Comparison of ENCODE assay signal across 11 cellular contexts in the genomic region with DNA sequence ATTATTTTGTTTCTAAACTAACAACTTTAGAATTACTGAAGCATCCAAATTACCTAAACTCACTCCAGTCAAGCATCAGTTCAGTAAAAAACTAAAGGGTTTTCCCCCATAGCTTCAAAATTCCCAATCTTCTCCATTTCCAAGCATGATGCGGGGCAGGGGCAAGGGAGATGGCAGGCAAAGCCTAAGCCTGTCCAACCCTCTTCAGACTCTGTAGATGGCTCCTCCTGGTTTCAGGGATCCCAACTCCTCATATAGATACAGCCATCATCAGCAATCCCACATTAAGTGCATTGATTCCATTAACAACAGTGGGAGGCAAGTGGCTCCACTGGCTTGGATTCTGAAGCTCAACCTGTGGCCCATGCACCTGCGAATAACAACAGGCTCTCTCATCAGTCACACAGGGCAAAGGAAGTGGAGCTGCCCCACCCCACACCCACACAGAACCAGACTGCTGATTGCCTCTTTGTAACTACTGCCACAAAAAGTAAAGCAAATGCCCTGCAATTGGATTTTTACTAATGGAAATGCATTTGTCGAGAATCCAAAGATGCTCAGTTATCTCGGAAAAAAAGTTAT. TPM values are rescaled to one million over a fixed set of nuclear protein-coding genes. Genes with fewer than 3 reads are reported as not detected.
A peak's percentile ranks its signal among the peaks of the same experiment; 100 is the strongest.
DNase-seq lines count a peak whose midpoint lies in the region; ATAC-seq and TF ChIP-seq lines count a peak whose summit lies in the region.
"Had no signal": no experiment of that assay in that cellular context is flagged by ENCODE, and none has a peak within 500 bp of the region (broad histone marks: within the 10 kb centered on the region; RNA-seq: fewer than 3 reads in every experiment).

No MANE protein-coding gene starts in this region.

- no peaks in the 10 kb centered on the region for H3K9me3 Mint-ChIP-seq in CD4-positive, CD25-positive, alpha-beta regulatory T cell
- H3K9me3 Mint-ChIP-seq in activated T-cell treated with anti-CD3 and anti-CD28 coated beads, Interleukin-2, amount 50 U/mL, for 72 hours = no peaks in the 10 kb centered on the region

- no peak for TF ChIP-seq CTCF in mucosa of descending colon (IDR thresholded peaks at IDR 0.05)

- H3K27me3 ChIP-seq in CD4-positive, CD25-positive, alpha-beta regulatory T cell (ENCODE audit: control insufficient read depth, insufficient read depth, low read length) = no peaks in the 10 kb centered on the region
- H3K27me3 ChIP-seq: thyroid gland had no signal

- H3K4me3 ChIP-seq in CD4-positive, CD25-positive, alpha-beta regulatory T cell (ENCODE audit: low read depth, low read length) = peak overlapping the region; percentile 73
- H3K4me3 ChIP-seq in mucosa of descending colon = no peak overlapping the region
- H3K4me3 ChIP-seq: thyroid gland had no signal

- H3K9me3 ChIP-seq in CD4-positive, CD25-positive, alpha-beta regulatory T cell (ENCODE audit: control insufficient read depth in 2 of 2, low read length in 2 of 2) = no peaks in the 10 kb centered on the region
- H3K9me3 ChIP-seq in mucosa of descending colon = no peaks in the 10 kb centered on the region
- H3K9me3 ChIP-seq: thyroid gland had no signal

- peak in 2 of 3 donors; percentile 53 to 87 for DNase-seq in CD4-positive, CD25-positive, alpha-beta regulatory T cell
- DNase-seq in NCI-H526 treated with DMSO at 0.1 percent for 48 hours (lab: John Stamatoyannopoulos, UW) (peak; percentile 57), mucosa of descending colon (peak in 2 of 3 donors; percentile 49 to 52), foreskin melanocyte (no peak), NCI-H2107 (lab: John Stamatoyannopoulos, UW) (no peak)
- DNase-seq in activated T-cell treated with anti-CD3 and anti-CD28 coated beads, Interleukin-2, amount 50 U/mL, for 72 hours = peak; percentile 44 to 47
- DNase-seq: kidney, NCI-H446 treated with DMSO at 0.1 percent for 48 hours had no signal

- peak overlapping the region in 3 of 4 donors; percentile 0 to 79 (median 75) for H3K4me3 Mint-ChIP-seq in CD4-positive, CD25-positive, alpha-beta regulatory T cell
- peak overlapping the region; percentile 27 to 35 for H3K4me3 Mint-ChIP-seq in activated T-cell treated with anti-CD3 and anti-CD28 coated beads, Interleukin-2, amount 50 U/mL, for 72 hours

- H3K36me3 Mint-ChIP-seq in CD4-positive, CD25-positive, alpha-beta regulatory T cell = no peaks in the 10 kb centered on the region
- no peaks in the 10 kb centered on the region for H3K36me3 Mint-ChIP-seq in activated T-cell treated with anti-CD3 and anti-CD28 coated beads, Interleukin-2, amount 50 U/mL, for 72 hours (ENCODE audit: insufficient read depth in 2 of 2)

- peaks cover 14 to 52% (median 25%) of the 10 kb centered on the region in 4 donors for H3K4me1 Mint-ChIP-seq in CD4-positive, CD25-positive, alpha-beta regulatory T cell
- H3K4me1 Mint-ChIP-seq in activated T-cell treated with anti-CD3 and anti-CD28 coated beads, Interleukin-2, amount 50 U/mL, for 72 hours (ENCODE audit: low read depth) = peaks cover 26% of the 10 kb centered on the region

- peaks cover 36% of the 10 kb centered on the region for H3K4me1 ChIP-seq in CD4-positive, CD25-positive, alpha-beta regulatory T cell (ENCODE audit: control insufficient read depth, insufficient read depth, low read length, poor library complexity, severe bottlenecking)
- H3K4me1 ChIP-seq in mucosa of descending colon (ENCODE audit: low read depth) = peaks cover 15% of the 10 kb centered on the region

- H3K27ac Mint-ChIP-seq in CD4-positive, CD25-positive, alpha-beta regulatory T cell = peak overlapping the region; percentile 86 to 96 (median 94)
- peak overlapping the region; percentile 73 for H3K27ac Mint-ChIP-seq in activated T-cell treated with anti-CD3 and anti-CD28 coated beads, Interleukin-2, amount 50 U/mL, for 72 hours

- intact Hi-C loops in mucosa of descending colon (cut with DNase I, micrococcal nuclease) = no loop called here

- H3K36me3 ChIP-seq in CD4-positive, CD25-positive, alpha-beta regulatory T cell (ENCODE audit: control insufficient read depth, insufficient read depth, low read length) = no peaks in the 10 kb centered on the region
- H3K36me3 ChIP-seq in mucosa of descending colon (ENCODE audit: low read depth) = no peaks in the 10 kb centered on the region
- H3K36me3 ChIP-seq: thyroid gland had no signal

- H3K27me3 Mint-ChIP-seq in CD4-positive, CD25-positive, alpha-beta regulatory T cell = no peaks in the 10 kb centered on the region
- no peaks in the 10 kb centered on the region for H3K27me3 Mint-ChIP-seq in activated T-cell treated with anti-CD3 and anti-CD28 coated beads, Interleukin-2, amount 50 U/mL, for 72 hours (ENCODE audit: low read depth)

- peak; percentile 97 to 99 for ATAC-seq in CD4-positive, CD25-positive, alpha-beta regulatory T cell (ENCODE audit: low read depth in 2 of 2)
- peak; percentile 79 to 90 for ATAC-seq in activated T-cell treated with anti-CD3 and anti-CD28 coated beads, Interleukin-2, amount 50 U/mL, for 72 hours (replicated peaks in 1 of 2)
- ATAC-seq in mucosa of descending colon = peak; percentile 89
- ATAC-seq in HG03139 (IDR thresholded peaks at IDR 0.05; ENCODE audit: unreplicated experiment) = no peak
- ATAC-seq in HG03342 (IDR thresholded peaks at IDR 0.05; ENCODE audit: unreplicated experiment) = no peak

- H3K27ac ChIP-seq in CD4-positive, CD25-positive, alpha-beta regulatory T cell (ENCODE audit: insufficient read depth, low read length, poor library complexity, severe bottlenecking) = peak overlapping the region; percentile 55
- H3K27ac ChIP-seq: thyroid gland had no signal

RNA-seq across cellular contexts. Expression of a gene that starts 14.9 kb away (rescaled TPM):
- 31.4 TPM for total RNA-seq in CD4-positive, CD25-positive, alpha-beta regulatory T cell
- 10 to 100 TPM; 13.1 to 19.8 (median 15.6) TPM for polyA plus RNA-seq in CD4-positive, CD25-positive, alpha-beta regulatory T cell
- 10 to 100 TPM; 24.9 to 26.3 TPM for total RNA-seq in activated T-cell treated with anti-CD3 and anti-CD28 coated beads, Interleukin-2, amount 50 U/mL, for 72 hours
- total RNA-seq in mucosa of descending colon = 10 to 100 TPM; 19.7 to 22.8 (median 19.8) TPM

Comparison
In these comparisons a context has a peak if more than half of its experiments do, and no peak if none do; other contexts are left out.
1. ATAC-seq: peak in CD4-positive, CD25-positive, alpha-beta regulatory T cell (2 of 2), activated T-cell treated with anti-CD3 and anti-CD28 coated beads, Interleukin-2, amount 50 U/mL, for 72 hours (2 of 2) and mucosa of descending colon (single experiment); none in HG03139 (single experiment) and HG03342 (single experiment).
2. DNase-seq: peak in CD4-positive, CD25-positive, alpha-beta regulatory T cell (2 of 3), NCI-H526 treated with DMSO at 0.1 percent for 48 hours (single experiment), activated T-cell treated with anti-CD3 and anti-CD28 coated beads, Interleukin-2, amount 50 U/mL, for 72 hours (2 of 2) and mucosa of descending colon (2 of 3); none in foreskin melanocyte (single experiment) and NCI-H2107 (single experiment).